7 cellular contexts compared by ENCODE assay signal in the genomic region with DNA sequence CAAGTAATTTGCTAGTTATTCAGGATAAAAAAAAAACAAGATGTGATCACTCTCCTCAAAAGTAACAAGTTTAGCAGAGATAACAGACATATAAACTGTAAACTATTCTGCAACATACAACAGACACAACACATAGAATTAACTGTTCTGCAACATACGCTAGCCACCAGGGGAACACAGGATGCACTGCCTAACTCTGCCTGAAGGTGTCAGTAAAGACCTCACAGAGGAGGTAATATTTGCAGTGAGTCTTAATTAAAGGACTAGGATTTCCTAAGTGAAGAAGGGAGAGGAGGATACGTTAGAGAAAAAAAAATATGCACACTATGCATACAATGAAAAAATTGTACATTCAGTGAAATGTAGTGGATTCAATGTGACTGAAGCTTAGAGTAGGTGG.
A peak's percentile ranks its signal among the peaks of the same experiment; 100 is the strongest.
DNase-seq lines count a peak whose midpoint lies in the region; ATAC-seq and TF ChIP-seq lines count a peak whose summit lies in the region.
"Not testable (repeated sequence)": the region's sequence is repeated elsewhere in the genome, so short reads cannot be mapped to it uniquely, and the experiment has no call there.

No MANE protein-coding gene starts in this region.

- peak; percentile 88 for ATAC-seq in GM18870 (IDR thresholded peaks at IDR 0.05; ENCODE audit: unreplicated experiment)
- ATAC-seq in HG02938 (IDR thresholded peaks at IDR 0.05; ENCODE audit: unreplicated experiment) = peak; percentile 86
- ATAC-seq in Panc1 = peak; percentile 99
- ATAC-seq in lower lobe of right lung = peak; percentile 92 to 93

- H3K27ac ChIP-seq in Panc1 (ENCODE audit: low read length); dorsolateral prefrontal cortex; lower lobe of right lung: not testable (repeated sequence)

- not testable (repeated sequence) for H3K4me3 ChIP-seq in Panc1 (ENCODE audit: low read depth in 2 of 2, low read length in 2 of 2); dorsolateral prefrontal cortex; lower lobe of right lung

- POLR2A ChIA-PET in Panc1 (lab: Charles Lee) = not testable (repeated sequence)

- not testable (repeated sequence) for H3K36me3 ChIP-seq in Panc1 (ENCODE audit: control insufficient read depth, insufficient read depth, low read length)
- peaks cover 30% of the 10 kb centered on the region for H3K36me3 ChIP-seq in lower lobe of right lung

- H3K27me3 ChIP-seq in Panc1 (ENCODE audit: control insufficient read depth, insufficient read depth, low read length); dorsolateral prefrontal cortex; lower lobe of right lung (ENCODE audit: low read depth): not testable (repeated sequence)

- H3K9me3 ChIP-seq in Panc1 (ENCODE audit: control insufficient read depth, insufficient read depth, low read depth, low read length); lower lobe of right lung: not testable (repeated sequence)

- not testable (repeated sequence) for H3K4me1 ChIP-seq in Panc1 (ENCODE audit: control insufficient read depth, insufficient read depth, low read length); lower lobe of right lung

- not testable (repeated sequence) for TF ChIP-seq CTCF in Panc1 (IDR thresholded peaks at IDR 0.05)
- TF ChIP-seq CTCF in dorsolateral prefrontal cortex (IDR thresholded peaks at IDR 0.05 in 54 of 56, conservative IDR thresholded peaks at IDR 0.05 in 2 of 56; ENCODE audit: low read depth in 1 of 56, partially characterized antibody in 56 of 56) (peak in 55 of 56 donors; percentile 42 to 71 (median 59)), lower lobe of right lung (IDR thresholded peaks at IDR 0.05) (peak; percentile 55)

- not testable (repeated sequence) for BruUV-seq in Panc1 (replicated peaks; lab: Mats Ljungman, UMichigan)

- DNase-seq in Panc1 (ENCODE audit: low read depth, low spot score) = not testable (repeated sequence)
- peak; percentile 81 for DNase-seq in activated T-cell treated with anti-CD3 and anti-CD28 coated beads for 4 hours
- DNase-seq in dorsolateral prefrontal cortex = peak in 7 of 10 donors; percentile 55 to 86 (median 62)
- peak; percentile 50 for DNase-seq in lower lobe of right lung
- DNase-seq in stimulated activated CD4-positive, alpha-beta T cell treated with anti-CD3 and anti-CD28 coated beads, Interleukin-4, amount 100 ng/mL, for 1 hour = peak; percentile 73

- intact Hi-C loops in Panc1 (cut with micrococcal nuclease; ENCODE audit: unreplicated experiment); dorsolateral prefrontal cortex (cut with DNase I); lower lobe of right lung (cut with DNase I): not testable (repeated sequence)

- in situ Hi-C loops in Panc1 (cut with HindIII; ENCODE audit: low pct_unique_long_range_greater_than_20kb, low sequenced_read_pairs) = not testable (repeated sequence)

- CTCF ChIA-PET in Panc1 (lab: Charles Lee) = not testable (repeated sequence)
